ENCODE assay signal across 32 cellular contexts in genomic region chr3:71124048-71124447, GRCh38.
"Had no signal": no experiment of that assay in that cellular context is flagged by ENCODE, and none has a peak within 500 bp of the region (broad histone marks: within the 10 kb centered on the region; RNA-seq: fewer than 3 reads in every experiment).

No MANE protein-coding gene starts in this region.

- H3K9me3 ChIP-seq: colonic mucosa, gastroesophageal sphincter, heart left ventricle, left ventricle myocardium inferior, lower lobe of right lung, mucosa of descending colon, neutrophil, right lobe of liver, stomach, thyroid gland had no signal

- H3K27ac ChIP-seq: colonic mucosa, epithelial cell of prostate, foreskin keratinocyte, hepatocyte, left ventricle myocardium inferior, lower lobe of right lung, neutrophil, parathyroid adenoma, right lobe of liver, thyroid gland had no signal

- H3K4me3 ChIP-seq: colonic mucosa, gastroesophageal sphincter, heart left ventricle, hepatocyte, left ventricle myocardium inferior, lower lobe of right lung, mucosa of descending colon, right lobe of liver, smooth muscle cell, stomach, thyroid gland had no signal

- H3K27me3 Mint-ChIP-seq: dendritic cell treated with granulocyte-macrophage colony-stimulating factor and Interleukin-4, amounts not matched to agents 40 ng/mL and 50 ng/mL, for 4 days; naive B cell; natural killer cell treated with Interleukin-12 subunit alpha and Interleukin-12 subunit beta and Interleukin-15 and Interleukin-18, amount 100 ng/mL, for 72 hours; progenitor cell of endocrine pancreas; type B pancreatic cell had no signal

- H3K27me3 ChIP-seq: colonic mucosa, foreskin keratinocyte, gastroesophageal sphincter, heart left ventricle, hepatocyte, neutrophil, right lobe of liver, stomach, thyroid gland had no signal

- DNase-seq: colonic mucosa; effector CD8-positive, alpha-beta T cell; endodermal cell; foreskin keratinocyte; heart left ventricle; kidney glomerular epithelial cell; left colon; left ventricle myocardium inferior; lower lobe of right lung; mucosa of descending colon; naive B cell; right lobe of liver; stimulated activated CD4-positive, alpha-beta T cell treated with anti-CD3 and anti-CD28 coated beads, Interleukin-12 subunit alpha, Interleukin-12 subunit beta, amount 100 ng/mL, for 4 hours; stimulated activated CD4-positive, alpha-beta T cell treated with anti-CD3 and anti-CD28 coated beads, Interleukin-1b, Interleukin-23, amount 100 ng/mL, for 48 hours; stimulated activated CD4-positive, alpha-beta T cell treated with anti-CD3 and anti-CD28 coated beads, Interleukin-4, amount 100 ng/mL, for 1 hour; stimulated activated CD8-positive, alpha-beta memory T cell treated with anti-CD3 and anti-CD28 coated beads, Interleukin-4, amount 100 ng/mL, for 48 hours; stimulated activated naive CD4-positive, alpha-beta T cell treated with Interleukin-2 at 50 U/mL for 16 hours; stomach; thyroid gland had no signal

- ATAC-seq: esophagus mucosa; foreskin keratinocyte; gastroesophageal sphincter; heart left ventricle; left colon; lower lobe of right lung; mucosa of descending colon; natural killer cell treated with Interleukin-12 subunit alpha and Interleukin-12 subunit beta and Interleukin-15 and Interleukin-18, amount 100 ng/mL, for 72 hours; right lobe of liver had no signal

- H3K36me3 Mint-ChIP-seq: mesothelial cell of epicardium; natural killer cell treated with Interleukin-12 subunit alpha and Interleukin-12 subunit beta and Interleukin-15 and Interleukin-18, amount 100 ng/mL, for 72 hours had no signal

- H3K4me3 Mint-ChIP-seq: dendritic cell treated with granulocyte-macrophage colony-stimulating factor and Interleukin-4, amounts not matched to agents 40 ng/mL and 50 ng/mL, for 4 days; endodermal cell; mesothelial cell of epicardium; natural killer cell treated with Interleukin-12 subunit alpha and Interleukin-12 subunit beta and Interleukin-15 and Interleukin-18, amount 100 ng/mL, for 72 hours; neural crest cell had no signal

- H3K9me3 Mint-ChIP-seq: dendritic cell treated with granulocyte-macrophage colony-stimulating factor and Interleukin-4, amounts not matched to agents 40 ng/mL and 50 ng/mL, for 4 days; endodermal cell; mesothelial cell of epicardium; naive B cell; natural killer cell treated with Interleukin-12 subunit alpha and Interleukin-12 subunit beta and Interleukin-15 and Interleukin-18, amount 100 ng/mL, for 72 hours; neural crest cell; type B pancreatic cell had no signal

- H3K36me3 ChIP-seq: colonic mucosa, gastroesophageal sphincter, heart left ventricle, left ventricle myocardium inferior, lower lobe of right lung, neutrophil, right lobe of liver, stomach, thyroid gland had no signal

- H3K27ac Mint-ChIP-seq: dendritic cell treated with granulocyte-macrophage colony-stimulating factor and Interleukin-4, amounts not matched to agents 40 ng/mL and 50 ng/mL, for 4 days; endodermal cell had no signal

- H3K4me1 ChIP-seq: foreskin keratinocyte, parathyroid adenoma had no signal
